Comparison of ENCODE assay signal across 19 cellular contexts in the genomic region with DNA sequence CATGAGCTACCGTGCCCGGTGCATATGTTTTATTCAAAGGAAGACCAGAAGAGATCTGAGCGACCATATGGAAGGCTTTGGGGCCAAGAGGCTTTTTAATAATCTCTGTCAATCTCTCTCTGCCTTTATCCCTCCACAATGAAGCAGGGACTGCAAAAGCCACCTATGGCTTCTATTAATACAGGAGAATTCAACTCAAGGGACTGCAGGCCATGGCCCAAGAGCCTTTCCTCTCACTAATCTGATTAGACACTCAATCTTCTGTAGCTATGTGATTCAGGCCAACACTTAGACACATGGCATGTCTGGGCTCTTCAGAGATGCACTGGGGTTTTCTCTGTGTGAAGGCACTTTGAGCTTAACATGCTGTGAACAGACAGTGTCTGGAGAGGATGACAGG.
DNase-seq lines count a peak whose midpoint lies in the region; ATAC-seq, FAIRE-seq and TF ChIP-seq lines count a peak whose summit lies in the region.
"Had no signal": no experiment of that assay in that cellular context is flagged by ENCODE, and none has a peak within 500 bp of the region (broad histone marks: within the 10 kb centered on the region; RNA-seq: fewer than 3 reads in every experiment).

No MANE protein-coding gene starts in this region.

- peaks cover 4% of the 10 kb centered on the region for H3K36me3 Mint-ChIP-seq in central memory CD8-positive, alpha-beta T cell (ENCODE audit: insufficient read depth)
- peaks cover 5% of the 10 kb centered on the region for H3K36me3 Mint-ChIP-seq in glutamatergic neuron (ENCODE audit: unreplicated experiment)

- DNase-seq in D721Med (ENCODE audit: insufficient read length, low spot score) (peak; percentile 36), NCI-H524 treated with DMSO at 0.1 percent for 48 hours (lab: John Stamatoyannopoulos, UW) (peak; percentile 94), retina (peak; percentile 46), glutamatergic neuron (no peak), GM12891 (ENCODE audit: insufficient read length, low spot score) (no peak), Ammon's horn (ENCODE audit: low spot score) (no peak)
- DNase-seq in central memory CD8-positive, alpha-beta T cell (ENCODE audit: low spot score in 2 of 2): no peak
- DNase-seq: CD4-positive, CD25-positive, alpha-beta regulatory T cell; DMS53; GF-D8; H7; HFFc6; MG63; NCI-H1694 treated with DMSO at 0.1 percent for 48 hours; NCI-H2081 treated with DMSO at 0.1 percent for 48 hours; NCI-H510A; OCI-M1; T-helper 2 cell had no signal

- H3K4me1 Mint-ChIP-seq in central memory CD8-positive, alpha-beta T cell: peaks cover 6% of the 10 kb centered on the region
- no peaks in the 10 kb centered on the region for H3K4me1 Mint-ChIP-seq in glutamatergic neuron (ENCODE audit: low read depth, unreplicated experiment)
- H3K4me1 Mint-ChIP-seq: CD4-positive, CD25-positive, alpha-beta regulatory T cell had no signal

- peak; percentile 96 for FAIRE-seq in D721Med (lab: Jason Lieb, UNC)
- FAIRE-seq in GM12891 (lab: Jason Lieb, UNC): no peak

- no peak for ATAC-seq in central memory CD8-positive, alpha-beta T cell (replicated peaks; ENCODE audit: extremely low read depth, poor library complexity, severe bottlenecking)
- ATAC-seq: Right ventricle myocardium inferior had no signal

- no peak for TF ChIP-seq POLR2A in GM12891 (IDR thresholded peaks at IDR 0.05; ENCODE audit: low read depth, low read length)

- no peak overlapping the region for H3K4me3 Mint-ChIP-seq in central memory CD8-positive, alpha-beta T cell
- no peak overlapping the region for H3K4me3 Mint-ChIP-seq in glutamatergic neuron (ENCODE audit: unreplicated experiment)
- H3K4me3 Mint-ChIP-seq: CD4-positive, CD25-positive, alpha-beta regulatory T cell; HFFc6 had no signal

- H3K9me3 Mint-ChIP-seq in central memory CD8-positive, alpha-beta T cell: no peaks in the 10 kb centered on the region
- no peaks in the 10 kb centered on the region for H3K9me3 Mint-ChIP-seq in glutamatergic neuron (ENCODE audit: unreplicated experiment)

- H3K27ac Mint-ChIP-seq in central memory CD8-positive, alpha-beta T cell (ENCODE audit: low read depth): peak overlapping the region; percentile 63
- H3K27ac Mint-ChIP-seq in glutamatergic neuron (ENCODE audit: unreplicated experiment): no peak overlapping the region
- H3K27ac Mint-ChIP-seq: HFFc6 had no signal

- no peak for TF ChIP-seq CTCF in D721Med (IDR thresholded peaks at IDR 0.05; ENCODE audit: insufficient read depth, missing control alignments)
- no peak for TF ChIP-seq CTCF in glutamatergic neuron (IDR thresholded peaks at IDR 0.05; ENCODE audit: partially characterized antibody, unreplicated experiment)

- H3K27me3 Mint-ChIP-seq in central memory CD8-positive, alpha-beta T cell: no peaks in the 10 kb centered on the region
- no peaks in the 10 kb centered on the region for H3K27me3 Mint-ChIP-seq in glutamatergic neuron (ENCODE audit: unreplicated experiment)
- H3K27me3 Mint-ChIP-seq: CD4-positive, CD25-positive, alpha-beta regulatory T cell had no signal

TF ChIP-seq in GM12891, 5 proteins besides CTCF, POLR2A, EP300 and RAD21:
- TF ChIP-seq POU2F2 (IDR thresholded peaks at IDR 0.05; ENCODE audit: low read depth, low read length): no peak
- no peak for TF ChIP-seq PAX5 (IDR thresholded peaks at IDR 0.05; ENCODE audit: insufficient read depth, low read length, severe bottlenecking)
- TF ChIP-seq POLR2AphosphoS5 (IDR thresholded peaks at IDR 0.05; ENCODE audit: low read depth, low read length): no peak
- TF ChIP-seq TAF1 (IDR thresholded peaks at IDR 0.05; ENCODE audit: low read depth, low read length): no peak
- no peak for TF ChIP-seq SPI1 (IDR thresholded peaks at IDR 0.05; ENCODE audit: low read depth, low read length)

Comparison
In these comparisons a context has a peak if more than half of its experiments do, and no peak if none do; other contexts are left out.
1. DNase-seq: peak in D721Med (single experiment), NCI-H524 treated with DMSO at 0.1 percent for 48 hours (single experiment) and retina (single experiment); none in central memory CD8-positive, alpha-beta T cell (0 of 2), glutamatergic neuron (single experiment), GM12891 (single experiment) and Ammon's horn (single experiment).